ENCODE assay signal across 8 cellular contexts in genomic region chr19:3573162-3573857, GRCh38. TPM values are rescaled to one million over a fixed set of nuclear protein-coding genes. Genes with fewer than 3 reads are reported as not detected.
A peak's percentile ranks its signal among the peaks of the same experiment; 100 is the strongest.
DNase-seq lines count a peak whose midpoint lies in the region; ATAC-seq and TF ChIP-seq lines count a peak whose summit lies in the region.

No MANE protein-coding gene starts in this region.

- TF ChIP-seq CTCF in left lung (IDR thresholded peaks at IDR 0.05), result no peak
- TF ChIP-seq CTCF in thoracic aorta (IDR thresholded peaks at IDR 0.05), result no peak

- intact Hi-C loops in left lung (cut with DNase I), result no loop called here

- ATAC-seq in left lung (peak; percentile 14), thoracic aorta (ENCODE audit: insufficient number of reproducible peaks, low FRiP score, low read depth) (no peak)

- H3K9me3 ChIP-seq in HUES64 (ENCODE audit: insufficient read depth, low read depth, low read length) (no peaks in the 10 kb centered on the region), left lung (no peaks in the 10 kb centered on the region), thoracic aorta (no peaks in the 10 kb centered on the region)

- H3K36me3 ChIP-seq in HUES64 (ENCODE audit: insufficient read depth, low read length), result peaks cover 7% of the 10 kb centered on the region
- peaks cover 0 to 15% of the 10 kb centered on the region in 2 donors for H3K36me3 ChIP-seq in left lung
- H3K36me3 ChIP-seq in thoracic aorta, result no peaks in the 10 kb centered on the region

- under 1% methylated on average over 60 of the region's 60 CpGs for WGBS in HUES64

- H3K4me3 ChIP-seq in HUES64 (ENCODE audit: low read length) (peak overlapping the region; percentile 90), left lung (peak overlapping the region; percentile 85 to 99), thoracic aorta (peak overlapping the region; percentile 91)

- H3K4me1 ChIP-seq in HUES64 (ENCODE audit: insufficient read depth, low read length) (peaks cover 6% of the 10 kb centered on the region; the same call in 1 of the 2 replicates), left lung (peaks cover 0 to 29% of the 10 kb centered on the region in 2 donors), thoracic aorta (ENCODE audit: control insufficient read depth in 1 of 2, low read depth in 2 of 2) (peaks cover 17 to 24% of the 10 kb centered on the region in 2 donors)

- no peaks in the 10 kb centered on the region for H3K27me3 ChIP-seq in HUES64 (ENCODE audit: insufficient read depth, low read length)
- H3K27me3 ChIP-seq in left lung, result no peaks in the 10 kb centered on the region
- H3K27me3 ChIP-seq in thoracic aorta (replicated peaks; ENCODE audit: insufficient read depth), result no peaks in the 10 kb centered on the region

- DNase-seq in activated CD8-positive, alpha-beta memory T cell treated with anti-CD3 and anti-CD28 coated beads, Interleukin-2, amount 50 U/mL, for 48 hours, result peak; percentile 73
- DNase-seq in activated CD8-positive, alpha-beta memory T cell treated with anti-CD3 and anti-CD28 coated beads, Interleukin-2, amount 50 U/mL, for 4 hours, result no peak
- DNase-seq in astrocyte of the hippocampus (ENCODE audit: low read depth, low spot score) (peak; percentile 42), left lung (peak in 1 of 2 donors; percentile 88), thoracic aorta (ENCODE audit: low spot score) (no peak), NCI-H187 (lab: John Stamatoyannopoulos, UW) (no peak)
- no peak for DNase-seq in activated CD4-positive, CD25-positive, alpha-beta regulatory T cell (lab: John Stamatoyannopoulos, UW)

- H3K27ac ChIP-seq in HUES64 (ENCODE audit: low read depth, low read length), result peak overlapping the region; percentile 75; the same call in 1 of the 2 replicates
- H3K27ac ChIP-seq in left lung, result peak overlapping the region; percentile 76 to 85
- peak overlapping the region in 1 of 2 donors; percentile 54 for H3K27ac ChIP-seq in thoracic aorta

- peak overlapping the region; percentile 77 for H3K9ac ChIP-seq in HUES64 (ENCODE audit: low read depth, low read length)

RNA-seq across cellular contexts. Expression of gene HMG20B, which starts 0.6 kb away (rescaled TPM):
- polyA plus RNA-seq in HUES64 (2013, experiment 1 of 2), result 50.4 TPM
- 58.9 TPM for polyA plus RNA-seq in HUES64 (2013, experiment 2 of 2)
- 10 to 100 TPM; 50.9 to 74.8 TPM for total RNA-seq in left lung
- total RNA-seq in thoracic aorta, result 100 to 1,000 TPM in 1 of 2 donors, 10 to 100 TPM in 1; 90.8 to 120 TPM

RNA-seq across cellular contexts. Expression of gene GIPC3, which starts 12.0 kb away (rescaled TPM):
- 0.40 TPM for polyA plus RNA-seq in HUES64 (2013, experiment 1 of 2)
- 0.63 TPM for polyA plus RNA-seq in HUES64 (2013, experiment 2 of 2)
- total RNA-seq in left lung (1 to 10 TPM; 3.1 TPM), thoracic aorta (1 to 10 TPM; 1.1 to 1.6 TPM)

RNA-seq across cellular contexts. Expression of gene MFSD12, which starts 15.9 kb away (rescaled TPM):
- 34.1 TPM for polyA plus RNA-seq in HUES64 (2013, experiment 1 of 2)
- polyA plus RNA-seq in HUES64 (2013, experiment 2 of 2), result 37.2 TPM
- total RNA-seq in left lung, result 10 to 100 TPM; 61.7 to 90.2 TPM
- total RNA-seq in thoracic aorta, result 100 to 1,000 TPM in 1 of 2 donors, 10 to 100 TPM in 1; 85.6 to 112 TPM

RNA-seq across cellular contexts. Expression of gene TBXA2R, which starts 33.4 kb away (rescaled TPM):
- 0.70 TPM for polyA plus RNA-seq in HUES64 (2013, experiment 1 of 2)
- polyA plus RNA-seq in HUES64 (2013, experiment 2 of 2), result 0.38 TPM
- total RNA-seq in left lung (1 to 10 TPM; 5.3 to 7.9 TPM), thoracic aorta (10 to 100 TPM; 29.4 to 39.1 TPM)

RNA-seq across cellular contexts. Expression of gene TEKTIP1, which starts 34.3 kb away (rescaled TPM):
- polyA plus RNA-seq in HUES64 (2013, experiment 1 of 2), result 0.45 TPM
- polyA plus RNA-seq in HUES64 (2013, experiment 2 of 2), result not detected
- total RNA-seq in left lung, result 1 to 10 TPM; 2.8 to 3.2 TPM
- total RNA-seq in thoracic aorta, result not detected

Comparison
In these comparisons a context has a peak if more than half of its experiments do, and no peak if none do; other contexts are left out.
1. DNase-seq: peak in activated CD8-positive, alpha-beta memory T cell treated with anti-CD3 and anti-CD28 coated beads, Interleukin-2, amount 50 U/mL, for 48 hours (single experiment) and astrocyte of the hippocampus (single experiment); none in activated CD8-positive, alpha-beta memory T cell treated with anti-CD3 and anti-CD28 coated beads, Interleukin-2, amount 50 U/mL, for 4 hours (single experiment), thoracic aorta (single experiment), NCI-H187 (0 of 2) and activated CD4-positive, CD25-positive, alpha-beta regulatory T cell (0 of 4).
2. Peak in every context shown above with its lines, with median percentiles within 50 percentile points of each other: H3K4me3 ChIP-seq.